Comparison of ENCODE assay signal across 13 cellular contexts in the genomic region with DNA sequence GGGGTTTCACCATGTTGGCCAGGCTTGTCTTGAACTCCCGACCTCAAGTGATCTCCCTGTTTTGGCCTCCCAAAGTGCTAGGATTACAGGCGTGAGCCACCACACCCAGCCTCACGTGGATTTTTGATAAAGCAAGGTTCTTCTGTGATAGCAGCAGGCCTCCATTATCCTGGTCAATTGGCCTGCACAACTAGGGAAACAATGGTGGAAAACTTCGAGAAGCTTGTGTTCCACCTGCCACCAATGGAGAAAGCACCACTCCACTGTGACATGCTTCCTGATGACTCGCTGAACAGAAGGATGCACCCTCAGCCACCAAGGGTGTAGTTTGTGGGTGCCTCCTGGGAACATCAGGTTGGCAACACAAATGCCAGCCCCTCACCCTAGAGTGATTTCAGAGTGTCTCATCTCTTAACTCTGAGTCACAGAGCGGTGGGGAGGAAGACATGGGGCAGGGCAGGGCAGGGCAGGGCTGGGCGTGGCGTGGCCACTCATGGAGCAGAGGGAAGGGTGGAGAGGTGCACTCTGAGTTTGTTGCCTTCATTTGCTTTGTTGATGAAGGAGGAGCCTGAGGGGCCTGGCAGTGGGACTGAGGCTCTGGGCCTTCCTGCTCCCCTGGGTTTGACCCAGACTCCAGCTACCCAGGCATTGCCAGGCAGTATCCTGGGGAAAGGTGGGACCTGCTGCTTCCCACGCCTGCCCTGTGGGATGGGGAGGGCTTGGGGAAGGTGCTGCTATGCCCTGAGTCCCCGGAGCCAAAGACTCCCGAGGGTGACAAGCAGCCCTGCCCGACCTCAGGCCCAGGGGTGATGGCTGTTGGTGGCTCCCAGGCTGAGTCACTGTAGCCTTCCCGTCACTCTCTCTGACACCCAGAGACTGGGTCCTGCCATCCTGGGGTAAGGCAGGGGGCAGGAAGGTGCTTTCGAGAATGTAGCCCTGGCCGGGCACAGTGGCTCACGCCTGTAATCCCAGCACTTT. TPM values are rescaled to one million over a fixed set of nuclear protein-coding genes. Genes with fewer than 3 reads are reported as not detected.
A peak's percentile ranks its signal among the peaks of the same experiment; 100 is the strongest.
DNase-seq lines count a peak whose midpoint lies in the region; TF ChIP-seq lines count a peak whose summit lies in the region.
"Had no signal": no experiment of that assay in that cellular context is flagged by ENCODE, and none has a peak within 500 bp of the region (broad histone marks: within the 10 kb centered on the region; RNA-seq: fewer than 3 reads in every experiment).

No MANE protein-coding gene starts in this region.

- POLR2A ChIA-PET in MCF 10A (lab: Yijun Ruan, JAX) = interaction anchor here (0.6 to 5.4 kb wide), 11 partner anchors 13 to 1197 kb away, joined by 3 to 88 read pairs (median 3); partner anchors contain the start of gene RCOR1

- 69 to 71% methylated on average over 6 to 9 of the region's 16 CpGs for WGBS in esophagus squamous epithelium, 2 donors
- WGBS in transverse colon (ENCODE audit: low coverage in 1 of 2), 2 donors = 18 to 79% methylated on average over 3 to 16 of the region's 16 CpGs

- peaks cover 37% of the 10 kb centered on the region for H3K4me1 Mint-ChIP-seq in MCF 10A (ENCODE audit: insufficient read depth, unreplicated experiment)

- no peak for TF ChIP-seq CTCF in MCF 10A (IDR thresholded peaks at IDR 0.05; ENCODE audit: unreplicated experiment)
- no peak for TF ChIP-seq CTCF in breast epithelium (IDR thresholded peaks at IDR 0.05)
- no peak for TF ChIP-seq CTCF in Peyer's patch (IDR thresholded peaks at IDR 0.05)
- no peak for TF ChIP-seq CTCF in esophagus squamous epithelium (IDR thresholded peaks at IDR 0.05)
- TF ChIP-seq CTCF in transverse colon (IDR thresholded peaks at IDR 0.05) = no peak
- no peak for TF ChIP-seq CTCF in BE2C (IDR thresholded peaks at IDR 0.05; ENCODE audit: low read depth, low read length)

- H3K4me3 Mint-ChIP-seq in MCF 10A (ENCODE audit: unreplicated experiment) = peak overlapping the region; percentile 23
- H3K4me3 Mint-ChIP-seq: WTC11 had no signal

- H3K4me3 ChIP-seq in breast epithelium (no peak overlapping the region), Peyer's patch (no peak overlapping the region), esophagus squamous epithelium (no peak overlapping the region), transverse colon (no peak overlapping the region), BE2C (ENCODE audit: low read depth, low read length) (no peak overlapping the region)
- H3K4me3 ChIP-seq: left ventricle myocardium inferior had no signal

- intact Hi-C loops in MCF 10A (cut with micrococcal nuclease) = no loop called here
- intact Hi-C loops in breast epithelium (cut with DNase I; ENCODE audit: low total_unique reads) = no loop called here
- intact Hi-C loops in esophagus squamous epithelium (cut with DNase I) = no loop called here
- intact Hi-C loops in transverse colon (cut with DNase I; ENCODE audit: low total_unique reads) = no loop called here

- H3K27me3 Mint-ChIP-seq in MCF 10A (ENCODE audit: insufficient read depth, unreplicated experiment) = no peaks in the 10 kb centered on the region

- TF ChIP-seq EP300 in transverse colon (IDR thresholded peaks at IDR 0.05; ENCODE audit: low read depth) = no peak

- no peaks in the 10 kb centered on the region for H3K9me3 Mint-ChIP-seq in MCF 10A (ENCODE audit: unreplicated experiment)
- H3K9me3 Mint-ChIP-seq: WTC11 had no signal

- H3K36me3 ChIP-seq in breast epithelium = no peaks in the 10 kb centered on the region
- no peaks in the 10 kb centered on the region for H3K36me3 ChIP-seq in Peyer's patch
- no peaks in the 10 kb centered on the region for H3K36me3 ChIP-seq in esophagus squamous epithelium
- H3K36me3 ChIP-seq in transverse colon = no peaks in the 10 kb centered on the region
- no peaks in the 10 kb centered on the region for H3K36me3 ChIP-seq in BE2C
- H3K36me3 ChIP-seq: left ventricle myocardium inferior had no signal

- DNase-seq in MCF 10A (ENCODE audit: unreplicated experiment) (peak; percentile 92), breast epithelium (ENCODE audit: low spot score in 2 of 2) (no peak), Peyer's patch (peak in 2 of 3 donors; percentile 81 to 84), esophagus squamous epithelium (lab: John Stamatoyannopoulos, UW) (no peak), transverse colon (peak; percentile 84), NCI-H510A treated with DMSO at 0.1 percent for 48 hours (lab: John Stamatoyannopoulos, UW) (no peak), NCI-H187 (lab: John Stamatoyannopoulos, UW) (no peak), BE2C (no peak)
- DNase-seq: caudate nucleus, left ventricle myocardium inferior, NCI-H2171 treated with DMSO at 0.1 percent for 48 hours had no signal

- H3K9me3 ChIP-seq in breast epithelium = no peaks in the 10 kb centered on the region
- H3K9me3 ChIP-seq in Peyer's patch = no peaks in the 10 kb centered on the region
- H3K9me3 ChIP-seq in esophagus squamous epithelium = no peaks in the 10 kb centered on the region
- no peaks in the 10 kb centered on the region for H3K9me3 ChIP-seq in transverse colon
- no peaks in the 10 kb centered on the region for H3K9me3 ChIP-seq in BE2C
- H3K9me3 ChIP-seq: left ventricle myocardium inferior had no signal

- H3K27me3 ChIP-seq in breast epithelium (no peaks in the 10 kb centered on the region), Peyer's patch (no peaks in the 10 kb centered on the region), esophagus squamous epithelium (no peaks in the 10 kb centered on the region), transverse colon (no peaks in the 10 kb centered on the region), BE2C (no peaks in the 10 kb centered on the region)

- H3K4me1 ChIP-seq in breast epithelium (no peaks in the 10 kb centered on the region), Peyer's patch (peaks cover 7 to 40% (median 13%) of the 10 kb centered on the region in 4 donors), esophagus squamous epithelium (peaks cover 15 to 71% (median 21%) of the 10 kb centered on the region in 3 donors), transverse colon (peaks cover 17 to 45% (median 39%) of the 10 kb centered on the region in 4 donors), BE2C (peaks cover 4% of the 10 kb centered on the region; the same call in 1 of the 2 replicates)

- H3K27ac ChIP-seq in breast epithelium (no peak overlapping the region), Peyer's patch (peak overlapping the region; percentile 38 to 82 (median 58)), esophagus squamous epithelium (peak overlapping the region; percentile 76 to 97 (median 92)), transverse colon (peak overlapping the region; percentile 67 to 78 (median 69))
- H3K27ac ChIP-seq: left ventricle myocardium inferior, parathyroid adenoma had no signal

- H3K36me3 Mint-ChIP-seq in MCF 10A (ENCODE audit: insufficient read depth, unreplicated experiment) = peaks cover 5% of the 10 kb centered on the region
- H3K36me3 Mint-ChIP-seq: WTC11 had no signal

- in situ Hi-C loops in transverse colon (cut with MboI; ENCODE audit: low pct_ligation_motif_present in 1 of 4, low pct_unique_long_range_greater_than_20kb in 1 of 4, low sequenced_read_pairs in 3 of 4) = loop anchor here in 1 of 4 donors (10.0 kb wide), 1 partner anchor 67 kb away; the partner anchor contains the start of gene RCOR1

- peak overlapping the region; percentile 97 for H3K27ac Mint-ChIP-seq in MCF 10A (ENCODE audit: low read depth, unreplicated experiment)
- H3K27ac Mint-ChIP-seq: WTC11 had no signal

- CTCF ChIA-PET in MCF 10A (lab: Yijun Ruan, JAX) = interaction anchor here (0.6 to 6.8 kb wide), 3 partner anchors 14 to 68 kb away, joined by 3 to 61 read pairs (median 5); no protein-coding TSS in a partner anchor

- TF ChIP-seq POLR2A in breast epithelium (IDR thresholded peaks at IDR 0.05) = no peak
- TF ChIP-seq POLR2A in Peyer's patch (IDR thresholded peaks at IDR 0.05) = peak in 1 of 2 donors; percentile 65
- TF ChIP-seq POLR2A in esophagus squamous epithelium (IDR thresholded peaks at IDR 0.05) = no peak
- TF ChIP-seq POLR2A in transverse colon (IDR thresholded peaks at IDR 0.05) = no peak

- TSS peak; percentile 49 for BruUV-seq in MCF 10A (replicated peaks; lab: Mats Ljungman, UMichigan)

RNA-seq across cellular contexts. Expression of gene ANKRD9, which starts 18.0 kb away (rescaled TPM):
- 8.4 and 10.2 TPM in 2 replicates for total RNA-seq in MCF 10A (2022)
- total RNA-seq in breast epithelium = 10 to 100 TPM; 10.4 to 24.9 (median 22.8) TPM
- total RNA-seq in Peyer's patch = 100 to 1,000 TPM in 3 of 4 donors, 10 to 100 TPM in 1; 52.8 to 450 (median 392) TPM
- total RNA-seq in esophagus squamous epithelium = 10 to 100 TPM; 20.0 to 39.0 (median 30.2) TPM
- 100 to 1,000 TPM; 171 to 504 (median 319) TPM for total RNA-seq in transverse colon
- 12.5 TPM for polyA plus RNA-seq in BE2C (2012; ENCODE audit: insufficient read depth, insufficient read length, low read depth)

Comparison
In these comparisons a context has a peak if more than half of its experiments do, and no peak if none do; other contexts are left out.
1. DNase-seq: peak in MCF 10A (single experiment), Peyer's patch (2 of 3) and transverse colon (single experiment); none in breast epithelium (0 of 2), esophagus squamous epithelium (single experiment), NCI-H510A treated with DMSO at 0.1 percent for 48 hours (single experiment), NCI-H187 (0 of 2) and BE2C (single experiment).
2. H3K27ac ChIP-seq: peak in Peyer's patch (4 of 4), esophagus squamous epithelium (4 of 4) and transverse colon (4 of 4); none in breast epithelium (0 of 2).